ENCODE assay signal across 18 cellular contexts in the genomic region with DNA sequence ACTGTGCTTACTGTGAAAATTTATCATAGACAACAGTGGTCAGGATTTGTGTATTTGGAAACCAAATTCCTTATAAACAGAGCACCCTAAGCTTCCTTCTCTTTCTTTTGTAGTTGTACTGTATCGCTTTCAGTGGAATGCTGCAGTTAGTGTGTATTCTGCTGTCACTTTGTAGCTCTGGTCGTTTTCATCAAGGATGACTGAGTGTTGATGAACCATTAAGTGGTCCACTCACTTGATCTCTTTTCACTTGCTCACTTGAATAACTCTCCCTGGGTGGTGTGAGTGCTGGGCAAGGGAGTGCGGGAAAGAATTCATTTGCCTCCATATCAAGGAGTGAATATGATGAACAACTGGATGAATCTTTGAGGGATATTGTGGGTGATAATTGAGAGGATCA.
DNase-seq lines count a peak whose midpoint lies in the region; ATAC-seq and TF ChIP-seq lines count a peak whose summit lies in the region.
"Had no signal": no experiment of that assay in that cellular context is flagged by ENCODE, and none has a peak within 500 bp of the region (broad histone marks: within the 10 kb centered on the region; RNA-seq: fewer than 3 reads in every experiment).

No MANE protein-coding gene starts in this region.

- 33% methylated on average over 2 of the region's 3 CpGs for WGBS in right lobe of liver (ENCODE audit: insufficient coverage, low coverage, low lambda C conversion rate, missing lambda C conversion rate)

- no peaks in the 10 kb centered on the region for H3K79me2 ChIP-seq in osteoblast (ENCODE audit: insufficient read depth, low read length)

- H3K27me3 ChIP-seq in osteoblast (ENCODE audit: insufficient read depth, low read length) (no peaks in the 10 kb centered on the region), right lobe of liver (no peaks in the 10 kb centered on the region)
- H3K27me3 ChIP-seq: BE2C had no signal

- intact Hi-C loops in right lobe of liver (cut with DNase I), result no loop called here

- H3K4me2 ChIP-seq in osteoblast (ENCODE audit: insufficient read depth, low read length), result no peak overlapping the region
- H3K4me2 ChIP-seq: A549 had no signal

- no peak overlapping the region for H2AFZ ChIP-seq in osteoblast (ENCODE audit: low read length)

- no peaks in the 10 kb centered on the region for H3K9me3 ChIP-seq in osteoblast (ENCODE audit: low read depth, low read length)
- H3K9me3 ChIP-seq in right lobe of liver, result no peaks in the 10 kb centered on the region
- H3K9me3 ChIP-seq: A549, BE2C had no signal

- ATAC-seq in right lobe of liver, result no peak
- ATAC-seq: A549, HepG2 had no signal

- H3K4me3 ChIP-seq in osteoblast (ENCODE audit: insufficient read depth, low read length) (no peak overlapping the region), right lobe of liver (no peak overlapping the region)
- H3K4me3 ChIP-seq: A549 had no signal

- no peak for TF ChIP-seq CTCF in osteoblast (IDR thresholded peaks at IDR 0.05; ENCODE audit: extremely low read depth, low read depth, low read length)
- TF ChIP-seq CTCF in right lobe of liver (IDR thresholded peaks at IDR 0.05), result no peak

- H4K20me1 ChIP-seq in osteoblast (ENCODE audit: insufficient read depth, low read length), result no peaks in the 10 kb centered on the region

- H3K27ac ChIP-seq in osteoblast (ENCODE audit: low read depth, low read length) (no peak overlapping the region), right lobe of liver (no peak overlapping the region)
- H3K27ac ChIP-seq: A549, C4-2B had no signal

- DNase-seq in astrocyte of the hippocampus (ENCODE audit: low read depth, low spot score) (peak; percentile 19), left kidney (ENCODE audit: low read depth, low spot score) (peak; percentile 80), osteoblast (ENCODE audit: insufficient read length, low spot score, missing footprints) (peak; percentile 60), right lobe of liver (no peak), T-helper 1 cell (no peak), NCI-H1417 treated with DMSO at 0.1 percent for 48 hours (lab: John Stamatoyannopoulos, UW) (no peak), superior temporal gyrus (ENCODE audit: extremely low spot score) (no peak)
- DNase-seq: BE2C; CD4-positive, alpha-beta memory T cell; DMS153; DMS79 treated with DMSO at 0.1 percent for 48 hours; EL; GDM1; HCEC 1CT; HFFc6 had no signal

- no peaks in the 10 kb centered on the region for H3K36me3 ChIP-seq in osteoblast (ENCODE audit: insufficient read depth, low read length)
- no peaks in the 10 kb centered on the region for H3K36me3 ChIP-seq in right lobe of liver
- H3K36me3 ChIP-seq: BE2C had no signal

- H3K4me1 ChIP-seq in osteoblast (ENCODE audit: insufficient read depth, low read length) (no peaks in the 10 kb centered on the region), right lobe of liver (no peaks in the 10 kb centered on the region)
- H3K4me1 ChIP-seq: A549, BE2C had no signal

- TF ChIP-seq POLR2A in right lobe of liver (IDR thresholded peaks at IDR 0.05), result no peak

Comparison
In these comparisons a context has a peak if more than half of its experiments do, and no peak if none do; other contexts are left out.
1. DNase-seq: peak in astrocyte of the hippocampus (single experiment), left kidney (single experiment) and osteoblast (single experiment); none in right lobe of liver (0 of 3), T-helper 1 cell (0 of 5), NCI-H1417 treated with DMSO at 0.1 percent for 48 hours (single experiment) and superior temporal gyrus (single experiment).